ENCODE assay signal across 8 cellular contexts in the genomic region with DNA sequence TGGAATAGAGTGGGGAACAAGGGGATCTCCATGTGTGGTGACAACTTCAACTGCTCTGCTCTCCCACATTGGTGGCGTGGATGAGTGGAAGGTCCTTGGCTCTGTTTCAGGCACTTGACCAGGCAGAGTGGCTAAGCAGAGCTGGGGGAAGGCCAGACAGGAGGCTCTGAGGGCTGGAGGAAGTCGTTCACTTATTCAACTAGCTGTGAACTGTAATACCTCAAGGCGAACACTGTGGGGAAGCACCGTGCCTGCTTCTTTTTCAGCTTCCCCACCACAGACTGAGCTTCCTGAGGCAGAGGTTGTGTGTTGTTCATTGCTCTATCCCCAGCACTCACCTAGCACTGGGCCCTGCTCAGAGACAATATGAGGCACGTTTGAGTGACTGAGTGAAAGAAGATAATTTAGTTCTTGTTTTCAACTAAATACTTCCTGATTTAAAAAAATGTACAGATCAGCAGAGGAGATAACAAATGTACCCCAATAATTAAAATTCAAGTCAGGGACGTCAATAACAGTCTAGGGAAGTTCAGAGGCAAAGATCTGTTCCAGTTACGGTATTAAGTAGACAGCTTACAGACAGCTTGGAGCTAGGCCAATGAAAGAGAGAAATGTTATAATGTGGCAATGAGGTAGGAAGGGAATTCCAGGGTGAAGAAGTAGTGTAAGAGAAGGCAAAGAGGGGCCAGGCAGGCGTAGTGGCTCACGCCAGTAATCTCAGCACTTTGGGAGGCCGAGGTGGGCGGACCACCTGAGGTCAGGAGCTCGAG. TPM values are rescaled to one million over a fixed set of nuclear protein-coding genes. Genes with fewer than 3 reads are reported as not detected.
DNase-seq lines count a peak whose midpoint lies in the region; ATAC-seq and TF ChIP-seq lines count a peak whose summit lies in the region.

No MANE protein-coding gene starts in this region.

- H3K36me3 ChIP-seq in left lung = no peaks in the 10 kb centered on the region

- ATAC-seq in HG02884 (IDR thresholded peaks at IDR 0.05; ENCODE audit: unreplicated experiment) (peak; percentile 36), left lung (peak; percentile 59), GM21367 (IDR thresholded peaks at IDR 0.05; ENCODE audit: unreplicated experiment) (no peak)
- ATAC-seq in central memory CD8-positive, alpha-beta T cell (replicated peaks; ENCODE audit: extremely low read depth, poor library complexity, severe bottlenecking) = peak; percentile 42

- H3K27me3 ChIP-seq in left lung = no peaks in the 10 kb centered on the region

- DNase-seq in EH (ENCODE audit: low read depth) (peak; percentile 81), NCI-H510A (lab: John Stamatoyannopoulos, UW) (peak; percentile 47), left lung (peak in 1 of 2 donors; percentile 82)
- peak; percentile 56 for DNase-seq in activated CD4-positive, alpha-beta T cell treated with anti-CD3 and anti-CD28 coated beads for 1 hour
- DNase-seq in central memory CD8-positive, alpha-beta T cell (ENCODE audit: low spot score in 2 of 2) = peak; percentile 47 to 48
- DNase-seq in stimulated activated CD8-positive, alpha-beta memory T cell treated with anti-CD3 and anti-CD28 coated beads, Interleukin-15, amount 100 ng/mL, for 1 hour (ENCODE audit: low read depth) = peak; percentile 52

- H3K9me3 ChIP-seq in left lung = no peaks in the 10 kb centered on the region

- intact Hi-C loops in left lung (cut with DNase I) = loop anchor here in 1 of 2 donors (5.0 kb wide), 1 partner anchor 147 kb away; the partner anchor contains the start of gene NUFIP2

- H3K27ac Mint-ChIP-seq in central memory CD8-positive, alpha-beta T cell (ENCODE audit: low read depth) = peak overlapping the region; percentile 19

- no peak overlapping the region for H3K4me3 ChIP-seq in left lung

- no peak overlapping the region for H3K4me3 Mint-ChIP-seq in central memory CD8-positive, alpha-beta T cell

- H3K27ac ChIP-seq in left lung = peak overlapping the region; percentile 47 to 68

- H3K27me3 Mint-ChIP-seq in central memory CD8-positive, alpha-beta T cell = no peaks in the 10 kb centered on the region

- H3K36me3 Mint-ChIP-seq in central memory CD8-positive, alpha-beta T cell (ENCODE audit: insufficient read depth) = peaks cover 2% of the 10 kb centered on the region

- H3K9me3 Mint-ChIP-seq in central memory CD8-positive, alpha-beta T cell = no peaks in the 10 kb centered on the region

- peaks cover 22 to 89% of the 10 kb centered on the region in 2 donors for H3K4me1 ChIP-seq in left lung

- TF ChIP-seq CTCF in left lung (IDR thresholded peaks at IDR 0.05) = peak; percentile 54 to 61

- peaks cover 41% of the 10 kb centered on the region for H3K4me1 Mint-ChIP-seq in central memory CD8-positive, alpha-beta T cell

RNA-seq across cellular contexts. Expression of gene MYO18A, which starts 34.7 kb away (rescaled TPM):
- total RNA-seq in left lung = 10 to 100 TPM; 55.9 to 58.3 TPM
